In the genomic region with DNA sequence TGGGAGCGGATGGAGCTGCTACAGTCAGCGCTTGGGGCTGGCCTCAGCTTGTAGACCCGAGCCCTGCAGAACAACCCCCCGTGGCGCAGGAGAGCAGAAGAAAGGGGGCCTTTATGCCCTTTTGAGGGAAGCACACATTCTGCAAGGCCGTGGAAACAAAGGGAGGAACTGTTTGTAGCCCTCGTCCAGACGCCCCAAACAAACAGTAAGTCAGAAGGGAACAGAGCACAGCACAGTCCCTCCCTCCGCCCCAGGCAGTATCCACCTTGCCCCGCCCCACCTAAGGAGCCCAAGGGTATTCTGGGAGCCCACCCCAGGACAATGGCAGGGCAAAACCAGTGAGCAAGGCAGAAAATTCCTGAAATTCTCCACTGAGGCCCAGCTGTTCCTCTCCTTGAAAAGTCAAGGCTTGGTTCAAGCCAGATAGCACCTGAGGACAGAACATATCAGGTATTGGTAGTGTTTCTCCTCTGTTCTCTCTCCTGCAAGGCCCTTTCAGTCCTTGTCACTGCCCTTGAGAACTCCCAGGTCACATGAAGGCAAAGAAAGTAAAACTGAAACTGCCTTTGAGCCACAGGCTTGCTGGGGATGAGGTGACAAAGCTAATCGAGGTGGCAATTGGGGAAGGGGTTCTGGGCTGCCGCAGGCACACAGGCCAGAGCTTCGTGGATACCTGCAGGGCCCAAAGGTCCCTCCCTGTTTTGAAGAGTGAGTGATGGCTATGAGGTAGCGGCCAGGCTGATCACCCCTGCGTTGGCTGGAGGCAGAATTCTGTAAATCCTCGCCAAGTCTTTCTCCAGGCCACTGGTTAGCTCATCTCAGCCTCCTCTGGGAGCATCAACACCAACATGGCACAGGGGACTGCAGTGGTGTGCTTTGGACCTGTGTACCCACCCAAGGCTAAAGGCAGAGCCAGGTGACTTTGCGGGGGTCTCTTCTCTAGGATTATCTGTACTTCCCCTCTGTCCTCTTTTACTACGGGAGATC, we compare ENCODE assay signal across 1 cellular context.
A peak's percentile ranks its signal among the peaks of the same experiment; 100 is the strongest.
TF ChIP-seq lines count a peak whose summit lies in the region.

No MANE protein-coding gene starts in this region.

TF ChIP-seq in HepG2, 621 proteins besides CTCF, POLR2A, EP300 and RAD21 (continued from another document and continues in another):
- TF ChIP-seq, protein P1, sequence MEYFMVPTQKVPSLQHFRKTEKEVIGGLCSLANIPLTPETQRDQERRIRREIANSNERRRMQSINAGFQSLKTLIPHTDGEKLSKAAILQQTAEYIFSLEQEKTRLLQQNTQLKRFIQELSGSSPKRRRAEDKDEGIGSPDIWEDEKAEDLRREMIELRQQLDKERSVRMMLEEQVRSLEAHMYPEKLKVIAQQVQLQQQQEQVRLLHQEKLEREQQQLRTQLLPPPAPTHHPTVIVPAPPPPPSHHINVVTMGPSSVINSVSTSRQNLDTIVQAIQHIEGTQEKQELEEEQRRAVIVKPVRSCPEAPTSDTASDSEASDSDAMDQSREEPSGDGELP (IDR thresholded peaks at IDR 0.05; ENCODE audit: borderline replicate concordance, low read depth) = 0 out of 2 replicates have a peak, but pooled peaks have one; percentile 5
- peak; percentile 45; the same call in 1 of the 2 replicates for TF ChIP-seq KLF6 (CRISPR knock-in tag; IDR thresholded peaks at IDR 0.05)
- TF ChIP-seq BRD4 (CRISPR knock-in tag; IDR thresholded peaks at IDR 0.05) = 0 out of 2 replicates have a peak, but pooled peaks have one; percentile 5
- 0 out of 2 replicates have a peak, but pooled peaks have one; percentile 59 for TF ChIP-seq MXD1 (CRISPR knock-in tag; IDR thresholded peaks at IDR 0.05)
- peak; percentile 59 for TF ChIP-seq SALL1 (CRISPR knock-in tag; IDR thresholded peaks at IDR 0.05)
- TF ChIP-seq KDM5B (CRISPR knock-in tag; IDR thresholded peaks at IDR 0.05; ENCODE audit: borderline replicate concordance) = no peak
- TF ChIP-seq NAIF1 (CRISPR knock-in tag; IDR thresholded peaks at IDR 0.05; ENCODE audit: borderline replicate concordance) = no peak
- TF ChIP-seq ZNF296 (CRISPR knock-in tag; conservative IDR thresholded peaks at IDR 0.05) = 0 out of 2 replicates have a peak, but pooled peaks have one; percentile 79
- peak; percentile 81 for TF ChIP-seq ZFX (CRISPR knock-in tag; IDR thresholded peaks at IDR 0.05; ENCODE audit: low read depth)
- 0 out of 2 replicates have a peak, but pooled peaks have one; percentile 7 for TF ChIP-seq FOXA3 (CRISPR knock-in tag; IDR thresholded peaks at IDR 0.05)
- peak; percentile 78; the same call in 1 of the 2 replicates for TF ChIP-seq ZNF547 (CRISPR knock-in tag; IDR thresholded peaks at IDR 0.05)
- TF ChIP-seq ZNF34 (CRISPR knock-in tag; IDR thresholded peaks at IDR 0.05; ENCODE audit: borderline replicate concordance) = peak; percentile 73; the same call in 1 of the 2 replicates
- TF ChIP-seq CERS6 (CRISPR knock-in tag; IDR thresholded peaks at IDR 0.05) = no peak
- TF ChIP-seq NFE2L1 (CRISPR knock-in tag; IDR thresholded peaks at IDR 0.05; ENCODE audit: borderline replicate concordance) = peak; percentile 70; the same call in 1 of the 2 replicates
- TF ChIP-seq, protein P2, sequence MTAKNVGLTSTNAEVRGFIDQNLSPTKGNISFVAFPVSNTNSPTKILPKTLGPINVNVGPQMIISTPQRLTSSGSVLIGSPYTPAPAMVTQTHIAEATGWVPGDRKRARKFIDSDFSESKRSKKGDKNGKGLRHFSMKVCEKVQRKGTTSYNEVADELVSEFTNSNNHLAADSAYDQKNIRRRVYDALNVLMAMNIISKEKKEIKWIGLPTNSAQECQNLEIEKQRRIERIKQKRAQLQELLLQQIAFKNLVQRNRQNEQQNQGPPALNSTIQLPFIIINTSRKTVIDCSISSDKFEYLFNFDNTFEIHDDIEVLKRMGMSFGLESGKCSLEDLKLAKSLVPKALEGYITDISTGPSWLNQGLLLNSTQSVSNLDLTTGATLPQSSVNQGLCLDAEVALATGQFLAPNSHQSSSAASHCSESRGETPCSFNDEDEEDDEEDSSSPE (CRISPR knock-in tag; IDR thresholded peaks at IDR 0.05) = peak; percentile 43; the same call in 1 of the 2 replicates
- no peak for TF ChIP-seq ZNF776 (CRISPR knock-in tag; IDR thresholded peaks at IDR 0.05)
- 0 out of 2 replicates have a peak, but pooled peaks have one; percentile 23 for TF ChIP-seq ETV5 (CRISPR knock-in tag; IDR thresholded peaks at IDR 0.05; ENCODE audit: borderline replicate concordance)
- TF ChIP-seq KDM2A (CRISPR knock-in tag; IDR thresholded peaks at IDR 0.05; ENCODE audit: borderline replicate concordance, low read depth) = 0 out of 2 replicates have a peak, but pooled peaks have one; percentile 6
- peak; percentile 69; the same call in 1 of the 2 replicates for TF ChIP-seq ZNF678 (CRISPR knock-in tag; IDR thresholded peaks at IDR 0.05)
- 0 out of 2 replicates have a peak, but pooled peaks have one; percentile 72 for TF ChIP-seq GLI4 (CRISPR knock-in tag; IDR thresholded peaks at IDR 0.05; ENCODE audit: borderline replicate concordance)
- no peak for TF ChIP-seq HOXA7 (CRISPR knock-in tag; IDR thresholded peaks at IDR 0.05)
- peak; percentile 68; the same call in 1 of the 2 replicates for TF ChIP-seq ZNF747 (CRISPR knock-in tag; IDR thresholded peaks at IDR 0.05; ENCODE audit: borderline replicate concordance)
- TF ChIP-seq MEIS1 (CRISPR knock-in tag; IDR thresholded peaks at IDR 0.05; ENCODE audit: borderline replicate concordance) = peak; percentile 82
- peak; percentile 39 for TF ChIP-seq HNRNPLL (IDR thresholded peaks at IDR 0.05; ENCODE audit: low read depth, low read length, poor library complexity, severe bottlenecking)
- 0 out of 2 replicates have a peak, but pooled peaks have one; percentile 56 for TF ChIP-seq ZBTB8A (CRISPR knock-in tag; IDR thresholded peaks at IDR 0.05; ENCODE audit: borderline replicate concordance, low read depth)
- TF ChIP-seq BORCS8-MEF2B (CRISPR knock-in tag; IDR thresholded peaks at IDR 0.05) = peak; percentile 2; the same call in 1 of the 2 replicates
- 0 out of 2 replicates have a peak, but pooled peaks have one; percentile 3 for TF ChIP-seq DRAP1 (CRISPR knock-in tag; IDR thresholded peaks at IDR 0.05)
- TF ChIP-seq ZNF782 (CRISPR knock-in tag; IDR thresholded peaks at IDR 0.05; ENCODE audit: borderline replicate concordance) = peak; percentile 31; the same call in 1 of the 2 replicates
- TF ChIP-seq SP1 (IDR thresholded peaks at IDR 0.05) = no peak
- TF ChIP-seq SP1 (CRISPR knock-in tag; IDR thresholded peaks at IDR 0.05) = 0 out of 2 replicates have a peak, but pooled peaks have one; percentile 12
- peak; percentile 50; the same call in 1 of the 2 replicates for TF ChIP-seq ZNF788 (CRISPR knock-in tag; IDR thresholded peaks at IDR 0.05; ENCODE audit: borderline replicate concordance)
- TF ChIP-seq, protein P3, sequence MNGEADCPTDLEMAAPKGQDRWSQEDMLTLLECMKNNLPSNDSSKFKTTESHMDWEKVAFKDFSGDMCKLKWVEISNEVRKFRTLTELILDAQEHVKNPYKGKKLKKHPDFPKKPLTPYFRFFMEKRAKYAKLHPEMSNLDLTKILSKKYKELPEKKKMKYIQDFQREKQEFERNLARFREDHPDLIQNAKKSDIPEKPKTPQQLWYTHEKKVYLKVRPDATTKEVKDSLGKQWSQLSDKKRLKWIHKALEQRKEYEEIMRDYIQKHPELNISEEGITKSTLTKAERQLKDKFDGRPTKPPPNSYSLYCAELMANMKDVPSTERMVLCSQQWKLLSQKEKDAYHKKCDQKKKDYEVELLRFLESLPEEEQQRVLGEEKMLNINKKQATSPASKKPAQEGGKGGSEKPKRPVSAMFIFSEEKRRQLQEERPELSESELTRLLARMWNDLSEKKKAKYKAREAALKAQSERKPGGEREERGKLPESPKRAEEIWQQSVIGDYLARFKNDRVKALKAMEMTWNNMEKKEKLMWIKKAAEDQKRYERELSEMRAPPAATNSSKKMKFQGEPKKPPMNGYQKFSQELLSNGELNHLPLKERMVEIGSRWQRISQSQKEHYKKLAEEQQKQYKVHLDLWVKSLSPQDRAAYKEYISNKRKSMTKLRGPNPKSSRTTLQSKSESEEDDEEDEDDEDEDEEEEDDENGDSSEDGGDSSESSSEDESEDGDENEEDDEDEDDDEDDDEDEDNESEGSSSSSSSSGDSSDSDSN (CRISPR knock-in tag; IDR thresholded peaks at IDR 0.05) = peak; percentile 53
- no peak for TF ChIP-seq ZNF484 (CRISPR knock-in tag; IDR thresholded peaks at IDR 0.05; ENCODE audit: borderline replicate concordance, low read depth)
- TF ChIP-seq ZNF629 (CRISPR knock-in tag; conservative IDR thresholded peaks at IDR 0.05) = no peak
- peak; percentile 64 for TF ChIP-seq ZBTB7B (CRISPR knock-in tag; IDR thresholded peaks at IDR 0.05)
- TF ChIP-seq ZSCAN21 (CRISPR knock-in tag; IDR thresholded peaks at IDR 0.05; ENCODE audit: borderline replicate concordance) = 0 out of 2 replicates have a peak, but pooled peaks have one; percentile 37
- TF ChIP-seq, protein P4, sequence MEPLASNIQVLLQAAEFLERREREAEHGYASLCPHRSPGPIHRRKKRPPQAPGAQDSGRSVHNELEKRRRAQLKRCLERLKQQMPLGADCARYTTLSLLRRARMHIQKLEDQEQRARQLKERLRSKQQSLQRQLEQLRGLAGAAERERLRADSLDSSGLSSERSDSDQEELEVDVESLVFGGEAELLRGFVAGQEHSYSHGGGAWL (CRISPR knock-in tag; IDR thresholded peaks at IDR 0.05) = 0 out of 2 replicates have a peak, but pooled peaks have one; percentile 43
- TF ChIP-seq NFAT5 (CRISPR knock-in tag; IDR thresholded peaks at IDR 0.05) = no peak
- no peak for TF ChIP-seq ZNF33A (CRISPR knock-in tag; IDR thresholded peaks at IDR 0.05; ENCODE audit: borderline replicate concordance)
- TF ChIP-seq, protein P5, sequence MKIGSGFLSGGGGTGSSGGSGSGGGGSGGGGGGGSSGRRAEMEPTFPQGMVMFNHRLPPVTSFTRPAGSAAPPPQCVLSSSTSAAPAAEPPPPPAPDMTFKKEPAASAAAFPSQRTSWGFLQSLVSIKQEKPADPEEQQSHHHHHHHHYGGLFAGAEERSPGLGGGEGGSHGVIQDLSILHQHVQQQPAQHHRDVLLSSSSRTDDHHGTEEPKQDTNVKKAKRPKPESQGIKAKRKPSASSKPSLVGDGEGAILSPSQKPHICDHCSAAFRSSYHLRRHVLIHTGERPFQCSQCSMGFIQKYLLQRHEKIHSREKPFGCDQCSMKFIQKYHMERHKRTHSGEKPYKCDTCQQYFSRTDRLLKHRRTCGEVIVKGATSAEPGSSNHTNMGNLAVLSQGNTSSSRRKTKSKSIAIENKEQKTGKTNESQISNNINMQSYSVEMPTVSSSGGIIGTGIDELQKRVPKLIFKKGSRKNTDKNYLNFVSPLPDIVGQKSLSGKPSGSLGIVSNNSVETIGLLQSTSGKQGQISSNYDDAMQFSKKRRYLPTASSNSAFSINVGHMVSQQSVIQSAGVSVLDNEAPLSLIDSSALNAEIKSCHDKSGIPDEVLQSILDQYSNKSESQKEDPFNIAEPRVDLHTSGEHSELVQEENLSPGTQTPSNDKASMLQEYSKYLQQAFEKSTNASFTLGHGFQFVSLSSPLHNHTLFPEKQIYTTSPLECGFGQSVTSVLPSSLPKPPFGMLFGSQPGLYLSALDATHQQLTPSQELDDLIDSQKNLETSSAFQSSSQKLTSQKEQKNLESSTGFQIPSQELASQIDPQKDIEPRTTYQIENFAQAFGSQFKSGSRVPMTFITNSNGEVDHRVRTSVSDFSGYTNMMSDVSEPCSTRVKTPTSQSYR (CRISPR knock-in tag; IDR thresholded peaks at IDR 0.05; ENCODE audit: borderline replicate concordance) = peak; percentile 22; the same call in 1 of the 2 replicates
